Comparison of ENCODE assay signal across 11 cellular contexts in the genomic region with DNA sequence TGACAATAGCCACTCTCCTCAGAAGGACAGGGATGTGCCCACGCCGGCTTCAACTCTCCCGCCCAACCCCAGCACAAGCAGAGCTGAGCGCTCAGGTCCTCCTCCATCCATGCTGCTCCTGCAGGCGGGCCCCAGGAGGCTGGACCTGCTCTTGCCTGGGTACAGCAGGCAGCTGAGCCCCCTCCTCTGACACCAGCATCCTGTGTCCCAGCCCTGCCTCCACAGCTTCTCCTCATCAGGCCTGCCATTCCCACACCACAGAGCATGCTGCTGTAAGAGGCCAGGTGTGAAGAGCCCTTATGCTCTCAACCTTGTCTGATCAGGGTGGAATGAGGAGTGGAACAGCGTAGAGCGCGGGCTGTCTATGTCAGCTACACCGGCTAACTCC.
"Had no signal": no experiment of that assay in that cellular context is flagged by ENCODE, and none has a peak within 500 bp of the region (broad histone marks: within the 10 kb centered on the region; RNA-seq: fewer than 3 reads in every experiment).

No MANE protein-coding gene starts in this region.

- H3K4me1 ChIP-seq: breast epithelium, foreskin keratinocyte had no signal

- H3K4me3 ChIP-seq: breast epithelium, skin epidermis had no signal

- H3K36me3 ChIP-seq: breast epithelium had no signal

- H3K27me3 ChIP-seq: breast epithelium, foreskin keratinocyte had no signal

- ATAC-seq: activated T-cell treated with anti-CD3 and anti-CD28 coated beads, Interleukin-2, amount 50 U/mL, for 72 hours; foreskin keratinocyte; left lobe of liver; T-cell had no signal

- H3K27ac ChIP-seq: breast epithelium, foreskin keratinocyte, skin epidermis had no signal

- DNase-seq: activated CD4-positive, alpha-beta memory T cell treated with anti-CD3 and anti-CD28 coated beads for 36 hours; activated CD4-positive, alpha-beta T cell treated with anti-CD3 and anti-CD28 coated beads for 1 hour; activated naive CD4-positive, alpha-beta T cell; activated T-cell treated with anti-CD3 and anti-CD28 coated beads, Interleukin-2, amount 50 U/mL, for 72 hours; foreskin keratinocyte; nephron progenitor cell; T-cell; T1000 had no signal
